ENCODE assay signal across 1 cellular context in genomic region chr16:30896203-30896889, GRCh38.
A peak's percentile ranks its signal among the peaks of the same experiment; 100 is the strongest.
TF ChIP-seq lines count a peak whose summit lies in the region.

Gene CTF1 (plus strand): TSS chr16:30896614. CDS start chr16:30896644, 30 bp downstream.

TF ChIP-seq in HepG2, 621 proteins besides CTCF, POLR2A, EP300 and RAD21 (continued from another document and continues in another):
- TF ChIP-seq KIAA2018 (CRISPR knock-in tag; IDR thresholded peaks at IDR 0.05; ENCODE audit: borderline replicate concordance): 0 out of 2 replicates have a peak, but pooled peaks have one; percentile 54
- peak; percentile 15 for TF ChIP-seq ZFY (CRISPR knock-in tag; IDR thresholded peaks at IDR 0.05)
- 0 out of 2 replicates have a peak, but pooled peaks have one; percentile 73 for TF ChIP-seq HDAC1 (CRISPR knock-in tag; IDR thresholded peaks at IDR 0.05)
- TF ChIP-seq ATF7 (IDR thresholded peaks at IDR 0.05): no peak
- TF ChIP-seq ATF7 (CRISPR knock-in tag; IDR thresholded peaks at IDR 0.05): 0 out of 2 replicates have a peak, but pooled peaks have one; percentile 11
- peak; percentile 32; the same call in 1 of the 2 replicates for TF ChIP-seq ZNF749 (CRISPR knock-in tag; IDR thresholded peaks at IDR 0.05; ENCODE audit: borderline replicate concordance)
- no peak for TF ChIP-seq KLF15 (CRISPR knock-in tag; IDR thresholded peaks at IDR 0.05; ENCODE audit: borderline replicate concordance)
- TF ChIP-seq MYPOP (CRISPR knock-in tag; IDR thresholded peaks at IDR 0.05): 0 out of 2 replicates have a peak, but pooled peaks have one; percentile 31
- peak; percentile 68; the same call in 1 of the 2 replicates for TF ChIP-seq ZSCAN25 (CRISPR knock-in tag; IDR thresholded peaks at IDR 0.05)
- TF ChIP-seq PHF8 (CRISPR knock-in tag; IDR thresholded peaks at IDR 0.05): peak; percentile 68
- TF ChIP-seq MIER3 (CRISPR knock-in tag; IDR thresholded peaks at IDR 0.05; ENCODE audit: borderline replicate concordance): no peak
- TF ChIP-seq SNAPC2 (CRISPR knock-in tag; IDR thresholded peaks at IDR 0.05): peak; percentile 38; the same call in 1 of the 2 replicates
- no peak for TF ChIP-seq SP1 (IDR thresholded peaks at IDR 0.05)
- TF ChIP-seq SP1 (CRISPR knock-in tag; IDR thresholded peaks at IDR 0.05): peak; percentile 63; the same call in 1 of the 2 replicates
- TF ChIP-seq ZNF607 (CRISPR knock-in tag; IDR thresholded peaks at IDR 0.05; ENCODE audit: borderline replicate concordance): peak; percentile 13; the same call in 1 of the 2 replicates
- TF ChIP-seq SALL2 (CRISPR knock-in tag; IDR thresholded peaks at IDR 0.05): no peak
- no peak for TF ChIP-seq ZSCAN30 (CRISPR knock-in tag; IDR thresholded peaks at IDR 0.05)
- TF ChIP-seq MTERF4 (CRISPR knock-in tag; IDR thresholded peaks at IDR 0.05): peak; percentile 54; the same call in 1 of the 2 replicates
- peak; percentile 39; the same call in 1 of the 2 replicates for TF ChIP-seq SIX1 (CRISPR knock-in tag; IDR thresholded peaks at IDR 0.05; ENCODE audit: borderline replicate concordance)
- 0 out of 2 replicates have a peak, but pooled peaks have one; percentile 10 for TF ChIP-seq ZNF543 (CRISPR knock-in tag; IDR thresholded peaks at IDR 0.05)
- no peak for TF ChIP-seq GLMP (CRISPR knock-in tag; IDR thresholded peaks at IDR 0.05; ENCODE audit: borderline replicate concordance)
- TF ChIP-seq ZNF30 (CRISPR knock-in tag; IDR thresholded peaks at IDR 0.05): 0 out of 2 replicates have a peak, but pooled peaks have one; percentile 84
- peak; percentile 17; the same call in 1 of the 2 replicates for TF ChIP-seq FOSL2 (CRISPR knock-in tag; IDR thresholded peaks at IDR 0.05)
- peak; percentile 69; the same call in 1 of the 2 replicates for TF ChIP-seq THAP9 (CRISPR knock-in tag; IDR thresholded peaks at IDR 0.05; ENCODE audit: borderline replicate concordance)
- peak; percentile 51; the same call in 1 of the 2 replicates for TF ChIP-seq ZNF160 (CRISPR knock-in tag; IDR thresholded peaks at IDR 0.05)
- no peak for TF ChIP-seq ZNF879 (CRISPR knock-in tag; IDR thresholded peaks at IDR 0.05)
- peak; percentile 72; the same call in 1 of the 2 replicates for TF ChIP-seq ZNF136 (CRISPR knock-in tag; IDR thresholded peaks at IDR 0.05; ENCODE audit: low read depth)
- 0 out of 2 replicates have a peak, but pooled peaks have one; percentile 14 for TF ChIP-seq ZNF7 (CRISPR knock-in tag; IDR thresholded peaks at IDR 0.05)
- peak; percentile 74 for TF ChIP-seq SP4 (CRISPR knock-in tag; IDR thresholded peaks at IDR 0.05)
- TF ChIP-seq ATF4 (CRISPR knock-in tag; IDR thresholded peaks at IDR 0.05): peak in 1 of 2 experiments; percentile 44; a peak in 1 of 4 replicates
- TF ChIP-seq ZNF883 (CRISPR knock-in tag; IDR thresholded peaks at IDR 0.05; ENCODE audit: not compliant biosample characterization): peak; percentile 87
- 0 out of 2 replicates have a peak, but pooled peaks have one; percentile 33 for TF ChIP-seq TMF1 (CRISPR knock-in tag; IDR thresholded peaks at IDR 0.05; ENCODE audit: low read depth)
- peak; percentile 73; the same call in 1 of the 2 replicates for TF ChIP-seq NFKB2 (CRISPR knock-in tag; IDR thresholded peaks at IDR 0.05; ENCODE audit: borderline replicate concordance)
- TF ChIP-seq ARHGAP35 (CRISPR knock-in tag; IDR thresholded peaks at IDR 0.05; ENCODE audit: borderline replicate concordance): peak; percentile 9
- no peak for TF ChIP-seq RBAK (CRISPR knock-in tag; IDR thresholded peaks at IDR 0.05)
- 0 out of 2 replicates have a peak, but pooled peaks have one; percentile 26 for TF ChIP-seq ZNF510 (CRISPR knock-in tag; IDR thresholded peaks at IDR 0.05; ENCODE audit: low read depth)
- TF ChIP-seq ZNF687 (CRISPR knock-in tag; IDR thresholded peaks at IDR 0.05): peak; percentile 85
- peak; percentile 42; the same call in 1 of the 2 replicates for TF ChIP-seq SPEN (CRISPR knock-in tag; IDR thresholded peaks at IDR 0.05; ENCODE audit: low read depth)
- peak; percentile 69; the same call in 1 of the 2 replicates for TF ChIP-seq ZNF704 (CRISPR knock-in tag; IDR thresholded peaks at IDR 0.05; ENCODE audit: borderline replicate concordance)
- peak; percentile 41; the same call in 1 of the 2 replicates for TF ChIP-seq SIX4 (CRISPR knock-in tag; IDR thresholded peaks at IDR 0.05)
